1 cellular context compared by ENCODE assay signal in genomic region chr2:53040536-53041229, GRCh38.
TF ChIP-seq lines count a peak whose summit lies in the region.

No MANE protein-coding gene starts in this region.

TF ChIP-seq in IMR-90, 13 proteins besides CTCF, POLR2A, EP300 and RAD21 (continued from another document):
- no peak for TF ChIP-seq SMC3 (IDR thresholded peaks at IDR 0.05; ENCODE audit: low read depth, low read length)
- no peak for TF ChIP-seq ELK1 (IDR thresholded peaks at IDR 0.05; ENCODE audit: borderline replicate concordance, low read depth, low read length)
TF ChIP-seq in IMR-90: peak in this region for 1.
